In genomic region chr21:35658242-35658641, GRCh38 we compare ENCODE assay signal across 10 cellular contexts.
DNase-seq lines count a peak whose midpoint lies in the region; ATAC-seq and TF ChIP-seq lines count a peak whose summit lies in the region.
"Had no signal": no experiment of that assay in that cellular context is flagged by ENCODE, and none has a peak within 500 bp of the region (broad histone marks: within the 10 kb centered on the region; RNA-seq: fewer than 3 reads in every experiment).

No MANE protein-coding gene starts in this region.

- H3K9me3 ChIP-seq in mammary epithelial cell (replicated peaks; ENCODE audit: insufficient read depth, low read length), result no peaks in the 10 kb centered on the region
- H3K9me3 ChIP-seq: gastrocnemius medialis had no signal

- BruUV-seq in mammary epithelial cell (replicated peaks; lab: Mats Ljungman, UMichigan), result no TSS peak

- H3K36me3 Mint-ChIP-seq in mesothelial cell of epicardium, result no peaks in the 10 kb centered on the region

- no peaks in the 10 kb centered on the region for H3K36me3 ChIP-seq in mammary epithelial cell (ENCODE audit: insufficient read depth, low read length)
- H3K36me3 ChIP-seq: gastrocnemius medialis had no signal

- peaks cover 17% of the 10 kb centered on the region for H3K9me3 Mint-ChIP-seq in mesothelial cell of epicardium

- H4K20me1 ChIP-seq in mammary epithelial cell (ENCODE audit: insufficient read depth, low read length), result no peaks in the 10 kb centered on the region

- DNase-seq in Daoy (ENCODE audit: low read depth) (peak; percentile 78), MV-4-11 (lab: John Stamatoyannopoulos, UW) (peak; percentile 98), mammary epithelial cell (peak; percentile 64), pons (ENCODE audit: low spot score) (peak; percentile 79), mesothelial cell of epicardium (ENCODE audit: low spot score in 2 of 2, unreplicated experiment in 2 of 2) (no peak), retina (no peak), NCI-H2196 treated with DMSO at 0.1 percent for 48 hours (lab: John Stamatoyannopoulos, UW; ENCODE audit: unreplicated experiment) (no peak)
- DNase-seq: gastrocnemius medialis, mesendoderm had no signal

- dilution Hi-C loops in mammary epithelial cell (cut with HindIII; ENCODE audit: low sequenced_read_pairs), result no loop called here

- TF ChIP-seq CTCF in mammary epithelial cell (conservative IDR thresholded peaks at IDR 0.05 in 1 of 2, IDR thresholded peaks at IDR 0.05 in 1 of 2; ENCODE audit: extremely low read depth in 1 of 2, insufficient read depth in 1 of 2, low read depth in 1 of 2, low read length in 2 of 2) (no peak), mesothelial cell of epicardium (IDR thresholded peaks at IDR 0.05; ENCODE audit: unreplicated experiment) (no peak)

- no peak overlapping the region for H3K4me3 ChIP-seq in mammary epithelial cell (replicated peaks in 1 of 3; ENCODE audit: insufficient read depth in 1 of 3, low read depth in 2 of 3, low read length in 3 of 3)
- H3K4me3 ChIP-seq: gastrocnemius medialis had no signal

- in situ Hi-C loops in mammary epithelial cell (cut with MboI; ENCODE audit: low sequenced_read_pairs in 2 of 2), result no loop called here

- ATAC-seq in HG03469 (IDR thresholded peaks at IDR 0.05; ENCODE audit: unreplicated experiment), result no peak
- ATAC-seq: gastrocnemius medialis had no signal

- H3K4me3 Mint-ChIP-seq in mesothelial cell of epicardium, result no peak overlapping the region

- peaks cover 16% of the 10 kb centered on the region for H3K27me3 Mint-ChIP-seq in mesothelial cell of epicardium (ENCODE audit: low read depth)

- no peak overlapping the region for H3K27ac ChIP-seq in mammary epithelial cell (ENCODE audit: insufficient read depth, low read depth, low read length)
- H3K27ac ChIP-seq: gastrocnemius medialis had no signal

- CTCF ChIA-PET in mammary epithelial cell (lab: Charles Lee; ENCODE audit: low non-redundant PET), result interaction anchor here (0.6 kb wide), 1 partner anchor 273 kb away, joined by 3 read pairs; no protein-coding TSS in a partner anchor

- H3K4me2 ChIP-seq in mammary epithelial cell (ENCODE audit: insufficient read depth, low read depth, low read length), result no peak overlapping the region

- H3K4me1 ChIP-seq in mammary epithelial cell (ENCODE audit: insufficient read depth, low read length), result peaks cover 10% of the 10 kb centered on the region
- H3K4me1 ChIP-seq: gastrocnemius medialis had no signal

- no peaks in the 10 kb centered on the region for H3K79me2 ChIP-seq in mammary epithelial cell (ENCODE audit: insufficient read depth, low read length)

- intact Hi-C loops in mammary epithelial cell (cut with micrococcal nuclease), result no loop called here

- H3K27me3 ChIP-seq in mammary epithelial cell (ENCODE audit: insufficient read depth, low read length), result no peaks in the 10 kb centered on the region
- H3K27me3 ChIP-seq: gastrocnemius medialis had no signal

- peaks cover 2% of the 10 kb centered on the region for H3K4me1 Mint-ChIP-seq in mesothelial cell of epicardium

- peak overlapping the region; percentile 51 for H2AFZ ChIP-seq in mammary epithelial cell (ENCODE audit: low read depth, low read length)

- H3K9ac ChIP-seq in mammary epithelial cell (ENCODE audit: insufficient read depth, low read length), result no peak overlapping the region

- 32% methylated on average over 3 of the region's 3 CpGs for WGBS in mammary epithelial cell (ENCODE audit: low coverage, missing lambda C conversion rate)

- H3K27ac Mint-ChIP-seq in mesothelial cell of epicardium, result no peak overlapping the region

Comparison
In these comparisons a context has a peak if more than half of its experiments do, and no peak if none do; other contexts are left out.
1. DNase-seq: peak in Daoy (single experiment), MV-4-11 (single experiment), mammary epithelial cell (single experiment) and pons (single experiment); none in mesothelial cell of epicardium (0 of 2), retina (single experiment) and NCI-H2196 treated with DMSO at 0.1 percent for 48 hours (single experiment).